In the genomic region with DNA sequence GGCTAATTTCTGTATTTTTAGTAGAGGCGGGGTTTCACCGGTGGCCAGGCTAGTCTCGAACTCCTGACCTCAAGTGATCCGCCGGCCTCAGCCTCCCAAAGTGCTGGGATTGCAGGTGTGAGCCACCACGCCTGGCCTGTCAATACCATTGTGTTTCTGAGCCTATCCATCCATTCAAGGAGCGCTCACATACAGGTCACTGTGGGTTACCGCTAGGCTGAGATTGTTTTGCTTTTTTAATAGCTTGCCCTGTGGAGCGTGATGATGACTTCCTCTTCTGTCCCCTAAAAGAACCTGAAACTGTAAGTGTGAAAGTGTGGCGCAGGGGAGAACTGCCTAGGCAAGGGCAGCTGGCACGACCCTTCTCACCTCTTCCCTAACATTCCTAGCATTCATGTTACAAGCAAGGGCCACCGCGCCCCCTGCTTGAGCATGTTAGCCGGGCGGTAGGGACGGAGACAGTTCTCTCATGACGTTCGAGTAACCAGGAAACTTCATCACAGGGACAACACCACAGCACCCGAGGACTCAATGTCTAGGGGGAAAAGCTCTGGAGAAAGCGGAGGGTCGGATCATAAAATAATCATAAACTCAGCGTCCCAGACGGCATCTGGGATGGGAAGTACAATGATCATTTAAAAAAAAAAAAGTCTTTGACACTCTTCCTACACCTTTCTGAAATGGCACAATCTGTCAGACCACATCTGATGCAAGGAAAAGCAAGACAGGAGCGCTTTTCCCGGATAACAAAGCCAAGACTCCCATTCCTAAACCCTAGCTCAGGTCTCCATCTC, we compare ENCODE assay signal across 8 cellular contexts. TPM values are rescaled to one million over a fixed set of nuclear protein-coding genes. Genes with fewer than 3 reads are reported as not detected.
DNase-seq lines count a peak whose midpoint lies in the region; ATAC-seq and TF ChIP-seq lines count a peak whose summit lies in the region.

No MANE protein-coding gene starts in this region.

- H3K4me1 ChIP-seq in Caco-2 = peaks cover 9% of the 10 kb centered on the region

- peak overlapping the region; percentile 57 for H3K4me3 ChIP-seq in Caco-2 (ENCODE audit: low read depth, low read length)

- no peaks in the 10 kb centered on the region for H3K9me3 ChIP-seq in Caco-2

- peak; percentile 63 for ATAC-seq in HG03139 (IDR thresholded peaks at IDR 0.05; ENCODE audit: unreplicated experiment)
- ATAC-seq in activated T-cell treated with anti-CD3 and anti-CD28 coated beads, Interleukin-2, amount 50 U/mL, for 4 hours = no peak
- peak; percentile 40 for ATAC-seq in stimulated activated naive CD8-positive, alpha-beta T cell treated with anti-CD3 and anti-CD28 coated beads, Interleukin-15, amount 100 ng/mL, for 72 hours

- peak overlapping the region; percentile 94 for H3K4me3 Mint-ChIP-seq in Caco-2 (ENCODE audit: unreplicated experiment)
- H3K4me3 Mint-ChIP-seq in activated T-cell treated with anti-CD3 and anti-CD28 coated beads, Interleukin-2, amount 50 U/mL, for 4 hours = peak overlapping the region; percentile 88
- H3K4me3 Mint-ChIP-seq in stimulated activated naive CD8-positive, alpha-beta T cell treated with anti-CD3 and anti-CD28 coated beads, Interleukin-15, amount 100 ng/mL, for 72 hours = peak overlapping the region; percentile 96

- H3K27ac Mint-ChIP-seq in Caco-2 (ENCODE audit: unreplicated experiment) = peak overlapping the region; percentile 84
- H3K27ac Mint-ChIP-seq in stimulated activated naive CD8-positive, alpha-beta T cell treated with anti-CD3 and anti-CD28 coated beads, Interleukin-15, amount 100 ng/mL, for 72 hours = peak overlapping the region; percentile 96 to 97

- intact Hi-C loops in Caco-2 (cut with micrococcal nuclease; ENCODE audit: unreplicated experiment) = loop anchor here (5.0 kb wide), 1 partner anchor 39 kb away; no protein-coding TSS in a partner anchor

- peak; percentile 46 to 55 for DNase-seq in Caco-2
- peak; percentile 59 for DNase-seq in GM19238 (ENCODE audit: insufficient read length, low spot score)
- no peak for DNase-seq in activated T-cell treated with anti-CD3 and anti-CD28 coated beads, Interleukin-2, amount 50 U/mL, for 4 hours
- DNase-seq in iPS-NIHi7 (ENCODE audit: extremely low spot score) = peak; percentile 57
- peak in 1 of 2 donors; percentile 41 for DNase-seq in stimulated activated naive CD8-positive, alpha-beta T cell treated with anti-CD3 and anti-CD28 coated beads, Interleukin-15, amount 100 ng/mL, for 72 hours
- DNase-seq in NCI-H1417 treated with DMSO at 0.1 percent for 48 hours (lab: John Stamatoyannopoulos, UW) = no peak
- no peak for DNase-seq in epidermal melanocyte (ENCODE audit: insufficient read length, low spot score)

- H3K36me3 Mint-ChIP-seq in Caco-2 (ENCODE audit: insufficient read depth, unreplicated experiment) = peaks cover 8% of the 10 kb centered on the region
- peaks cover 2% of the 10 kb centered on the region for H3K36me3 Mint-ChIP-seq in activated T-cell treated with anti-CD3 and anti-CD28 coated beads, Interleukin-2, amount 50 U/mL, for 4 hours (ENCODE audit: insufficient read depth)

- peak in 1 of 2 experiments; percentile 18 for TF ChIP-seq CTCF in Caco-2 (IDR thresholded peaks at IDR 0.05; ENCODE audit: insufficient read depth in 1 of 2, low read depth in 1 of 2, low read length in 1 of 2, severe bottlenecking in 1 of 2, unreplicated experiment in 1 of 2)

- H3K4me1 Mint-ChIP-seq in Caco-2 (ENCODE audit: low read depth, unreplicated experiment) = peaks cover 9% of the 10 kb centered on the region
- peaks cover 31% of the 10 kb centered on the region for H3K4me1 Mint-ChIP-seq in activated T-cell treated with anti-CD3 and anti-CD28 coated beads, Interleukin-2, amount 50 U/mL, for 4 hours (ENCODE audit: low read depth)
- H3K4me1 Mint-ChIP-seq in stimulated activated naive CD8-positive, alpha-beta T cell treated with anti-CD3 and anti-CD28 coated beads, Interleukin-15, amount 100 ng/mL, for 72 hours = peaks cover 42% of the 10 kb centered on the region

- H3K27me3 Mint-ChIP-seq in Caco-2 (ENCODE audit: insufficient read depth, unreplicated experiment) = no peaks in the 10 kb centered on the region
- H3K27me3 Mint-ChIP-seq in activated T-cell treated with anti-CD3 and anti-CD28 coated beads, Interleukin-2, amount 50 U/mL, for 4 hours (ENCODE audit: low read depth) = no peaks in the 10 kb centered on the region
- H3K27me3 Mint-ChIP-seq in stimulated activated naive CD8-positive, alpha-beta T cell treated with anti-CD3 and anti-CD28 coated beads, Interleukin-15, amount 100 ng/mL, for 72 hours = no peaks in the 10 kb centered on the region

- TSS peak; percentile 72 for BruUV-seq in Caco-2 (replicated peaks; lab: Mats Ljungman, UMichigan)

- no peaks in the 10 kb centered on the region for H3K9me3 Mint-ChIP-seq in Caco-2 (ENCODE audit: unreplicated experiment)
- no peaks in the 10 kb centered on the region for H3K9me3 Mint-ChIP-seq in activated T-cell treated with anti-CD3 and anti-CD28 coated beads, Interleukin-2, amount 50 U/mL, for 4 hours
- H3K9me3 Mint-ChIP-seq in stimulated activated naive CD8-positive, alpha-beta T cell treated with anti-CD3 and anti-CD28 coated beads, Interleukin-15, amount 100 ng/mL, for 72 hours = no peaks in the 10 kb centered on the region

- CTCF ChIA-PET in Caco-2 (lab: Charles Lee) = no interaction called here

- no peaks in the 10 kb centered on the region for H3K27me3 ChIP-seq in Caco-2 (replicated peaks; ENCODE audit: control insufficient read depth, insufficient read depth, low read length)

- H3K36me3 ChIP-seq in Caco-2 (ENCODE audit: control insufficient read depth, insufficient read depth, low read length) = no peaks in the 10 kb centered on the region

- POLR2A ChIA-PET in Caco-2 (lab: Charles Lee) = interaction anchor here (0.6 kb wide), 1 partner anchor 120 kb away, joined by 3 read pairs; no protein-coding TSS in a partner anchor

RNA-seq across cellular contexts. Expression of a gene that starts 0.8 kb away (rescaled TPM):
- 6.0 and 12.3 TPM in 2 replicates for total RNA-seq in Caco-2 (2022)
- total RNA-seq in activated T-cell treated with anti-CD3 and anti-CD28 coated beads, Interleukin-2, amount 50 U/mL, for 4 hours = 1 to 10 TPM; 5.7 to 6.9 (median 6.7) TPM

Comparison
In these comparisons a context has a peak if more than half of its experiments do, and no peak if none do; other contexts are left out.
1. DNase-seq: peak in Caco-2 (2 of 2), GM19238 (single experiment) and iPS-NIHi7 (single experiment); none in activated T-cell treated with anti-CD3 and anti-CD28 coated beads, Interleukin-2, amount 50 U/mL, for 4 hours (single experiment), NCI-H1417 treated with DMSO at 0.1 percent for 48 hours (single experiment) and epidermal melanocyte (single experiment).
2. ATAC-seq: peak in HG03139 (single experiment) and stimulated activated naive CD8-positive, alpha-beta T cell treated with anti-CD3 and anti-CD28 coated beads, Interleukin-15, amount 100 ng/mL, for 72 hours (single experiment); none in activated T-cell treated with anti-CD3 and anti-CD28 coated beads, Interleukin-2, amount 50 U/mL, for 4 hours (0 of 2).
3. Peak in every context shown above with its lines, with median percentiles within 50 percentile points of each other: H3K4me3 Mint-ChIP-seq.